ENCODE assay signal across 8 cellular contexts in genomic region chr12:29164477-29165163, GRCh38. TPM values are rescaled to one million over a fixed set of nuclear protein-coding genes. Genes with fewer than 3 reads are reported as not detected.
DNase-seq lines count a peak whose midpoint lies in the region; ATAC-seq and TF ChIP-seq lines count a peak whose summit lies in the region.

No MANE protein-coding gene starts in this region.

- H3K36me3 ChIP-seq in mesodermal cell (ENCODE audit: control insufficient read depth, insufficient read depth, low read length) (no peaks in the 10 kb centered on the region), ascending aorta (no peaks in the 10 kb centered on the region)

- H3K4me1 ChIP-seq in mesodermal cell (ENCODE audit: control insufficient read depth, insufficient read depth, low read length, poor library complexity, severe bottlenecking): no peaks in the 10 kb centered on the region
- H3K4me1 ChIP-seq in ascending aorta: no peaks in the 10 kb centered on the region

- CTCF ChIA-PET in MCF 10A (lab: Yijun Ruan, JAX): interaction anchor here (0.6 to 1.1 kb wide), 3 partner anchors 19 to 141 kb away, joined by 3 read pairs; no protein-coding TSS in a partner anchor

- peak overlapping the region in 2 of 3 donors; percentile 48 to 84 for H3K27ac Mint-ChIP-seq in IgD-negative memory B cell
- no peak overlapping the region for H3K27ac Mint-ChIP-seq in MCF 10A (ENCODE audit: low read depth, unreplicated experiment)

- WGBS in mesodermal cell (ENCODE audit: insufficient coverage in 2 of 2), 2 experiments: 97 to 98% methylated on average over 5 of the region's 6 CpGs

- H3K27me3 Mint-ChIP-seq in IgD-negative memory B cell (peaks cover 2% of the 10 kb centered on the region), MCF 10A (ENCODE audit: insufficient read depth, unreplicated experiment) (no peaks in the 10 kb centered on the region)

- ATAC-seq in GM21717 (IDR thresholded peaks at IDR 0.05; ENCODE audit: unreplicated experiment): peak; percentile 99

- H3K27ac ChIP-seq in mesodermal cell (ENCODE audit: low read depth, low read length, severe bottlenecking): peak overlapping the region; percentile 64
- peak overlapping the region in 1 of 2 donors; percentile 2 for H3K27ac ChIP-seq in ascending aorta

- intact Hi-C loops in MCF 10A (cut with micrococcal nuclease): no loop called here
- intact Hi-C loops in ascending aorta (cut with DNase I): no loop called here

- H3K4me3 Mint-ChIP-seq in IgD-negative memory B cell: peak overlapping the region in 1 of 4 donors; percentile 56
- no peak overlapping the region for H3K4me3 Mint-ChIP-seq in MCF 10A (ENCODE audit: unreplicated experiment)

- peaks cover 8 to 9% (median 8%) of the 10 kb centered on the region in 3 donors for H3K4me1 Mint-ChIP-seq in IgD-negative memory B cell
- no peaks in the 10 kb centered on the region for H3K4me1 Mint-ChIP-seq in MCF 10A (ENCODE audit: insufficient read depth, unreplicated experiment)

- H3K27me3 ChIP-seq in ascending aorta: no peaks in the 10 kb centered on the region

- no peaks in the 10 kb centered on the region for H3K36me3 Mint-ChIP-seq in IgD-negative memory B cell
- H3K36me3 Mint-ChIP-seq in MCF 10A (ENCODE audit: insufficient read depth, unreplicated experiment): no peaks in the 10 kb centered on the region

- POLR2A ChIA-PET in MCF 10A (lab: Yijun Ruan, JAX): no interaction called here

- H3K9me3 ChIP-seq in mesodermal cell (ENCODE audit: control insufficient read depth, low read length) (no peaks in the 10 kb centered on the region), ascending aorta (no peaks in the 10 kb centered on the region)

- TF ChIP-seq CTCF in GM10266 (IDR thresholded peaks at IDR 0.05; ENCODE audit: control insufficient read depth, insufficient read depth, low read depth, missing control alignments) (no peak), MCF 10A (IDR thresholded peaks at IDR 0.05; ENCODE audit: unreplicated experiment) (no peak), ascending aorta (IDR thresholded peaks at IDR 0.05) (no peak)

- BruUV-seq in MCF 10A (replicated peaks; lab: Mats Ljungman, UMichigan): no TSS peak

- H3K9me3 Mint-ChIP-seq in IgD-negative memory B cell (no peaks in the 10 kb centered on the region), MCF 10A (ENCODE audit: unreplicated experiment) (no peaks in the 10 kb centered on the region)

- DNase-seq in GM10266 (ENCODE audit: extremely low spot score) (peak; percentile 72), MCF 10A (ENCODE audit: unreplicated experiment) (peak; percentile 42), DMS153 treated with DMSO at 0.1 percent for 48 hours (lab: John Stamatoyannopoulos, UW; ENCODE audit: unreplicated experiment) (no peak), NCI-H345 (lab: John Stamatoyannopoulos, UW) (no peak), ascending aorta (ENCODE audit: low spot score in 2 of 2) (no peak)

- H3K4me3 ChIP-seq in mesodermal cell (ENCODE audit: extremely low read depth, insufficient read depth, low read length, poor library complexity, severe bottlenecking): no peak overlapping the region
- H3K4me3 ChIP-seq in ascending aorta: no peak overlapping the region

RNA-seq across cellular contexts. Expression of gene FAR2, which starts 15.5 kb away (rescaled TPM):
- 0.35 TPM for polyA plus RNA-seq in IgD-negative memory B cell
- total RNA-seq in MCF 10A (2022) (1.7 TPM in 2 replicates), ascending aorta (11.3 TPM)
- 18.5 TPM for polyA plus RNA-seq in mesodermal cell (2013, experiment 1 of 2)
- polyA plus RNA-seq in mesodermal cell (2013, experiment 2 of 2): 14.3 TPM

Comparison
In these comparisons a context has a peak if more than half of its experiments do, and no peak if none do; other contexts are left out.
1. DNase-seq: peak in GM10266 (single experiment) and MCF 10A (single experiment); none in DMS153 treated with DMSO at 0.1 percent for 48 hours (single experiment), NCI-H345 (single experiment) and ascending aorta (0 of 2).